ENCODE assay signal across 1 cellular context in the genomic region with DNA sequence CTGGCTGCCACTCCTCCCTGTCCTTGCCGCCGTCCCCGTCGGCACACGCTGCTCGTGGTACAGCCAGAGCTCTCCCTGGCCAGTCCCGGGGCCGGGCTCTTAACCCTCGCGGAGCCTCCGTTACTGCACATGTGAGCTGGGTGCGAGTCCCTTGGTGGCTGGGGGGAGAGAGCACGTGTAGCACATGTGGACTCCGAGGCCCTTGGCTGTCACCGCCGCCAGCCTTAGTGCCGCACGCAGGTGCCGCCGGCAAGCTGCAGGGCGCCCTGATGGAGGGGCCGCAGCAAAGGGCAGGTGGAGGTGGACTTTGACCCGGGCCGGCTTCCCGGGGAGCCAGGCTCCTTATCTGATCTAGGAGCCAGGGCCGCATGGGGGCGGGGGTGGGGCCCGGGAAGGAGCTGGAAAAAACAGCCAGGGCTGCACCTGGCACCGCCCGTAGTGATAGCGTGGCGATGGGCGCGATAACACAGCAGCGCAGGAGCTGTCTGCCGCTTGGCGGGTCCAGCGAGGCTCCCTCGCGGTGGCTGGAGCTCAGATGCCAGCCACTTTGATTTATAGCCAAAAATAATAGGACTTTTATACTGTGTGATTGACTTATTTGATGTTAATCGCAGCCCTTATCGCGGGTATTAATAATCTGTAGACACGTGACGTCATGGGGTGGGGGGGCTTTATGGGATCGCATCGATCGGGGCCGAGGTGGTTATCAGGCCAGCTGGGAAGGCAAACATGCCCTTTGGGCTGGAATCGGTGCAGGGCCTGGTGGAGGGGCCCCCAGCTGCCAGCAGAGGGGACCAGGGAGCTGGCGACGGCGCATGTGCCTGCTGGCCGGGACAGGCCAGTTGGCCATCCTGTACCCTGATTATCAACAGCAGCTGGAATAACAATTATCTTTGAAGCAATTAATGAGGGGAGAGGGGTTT.
TF ChIP-seq lines count a peak whose summit lies in the region.

No MANE protein-coding gene starts in this region.

TF ChIP-seq in SK-N-SH treated with all-trans-retinoic acid at 6 μM for 48 hours, 23 proteins besides CTCF, POLR2A, EP300 and RAD21 (continued from another document):
- TF ChIP-seq, protein P1, sequence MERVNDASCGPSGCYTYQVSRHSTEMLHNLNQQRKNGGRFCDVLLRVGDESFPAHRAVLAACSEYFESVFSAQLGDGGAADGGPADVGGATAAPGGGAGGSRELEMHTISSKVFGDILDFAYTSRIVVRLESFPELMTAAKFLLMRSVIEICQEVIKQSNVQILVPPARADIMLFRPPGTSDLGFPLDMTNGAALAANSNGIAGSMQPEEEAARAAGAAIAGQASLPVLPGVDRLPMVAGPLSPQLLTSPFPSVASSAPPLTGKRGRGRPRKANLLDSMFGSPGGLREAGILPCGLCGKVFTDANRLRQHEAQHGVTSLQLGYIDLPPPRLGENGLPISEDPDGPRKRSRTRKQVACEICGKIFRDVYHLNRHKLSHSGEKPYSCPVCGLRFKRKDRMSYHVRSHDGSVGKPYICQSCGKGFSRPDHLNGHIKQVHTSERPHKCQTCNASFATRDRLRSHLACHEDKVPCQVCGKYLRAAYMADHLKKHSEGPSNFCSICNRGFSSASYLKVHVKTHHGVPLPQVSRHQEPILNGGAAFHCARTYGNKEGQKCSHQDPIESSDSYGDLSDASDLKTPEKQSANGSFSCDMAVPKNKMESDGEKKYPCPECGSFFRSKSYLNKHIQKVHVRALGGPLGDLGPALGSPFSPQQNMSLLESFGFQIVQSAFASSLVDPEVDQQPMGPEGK (CRISPR knock-in tag; IDR thresholded peaks at IDR 0.05; ENCODE audit: borderline replicate concordance) = no peak
- TF ChIP-seq ESRRG (CRISPR knock-in tag; IDR thresholded peaks at IDR 0.05) (no peak), PPARA (CRISPR knock-in tag; IDR thresholded peaks at IDR 0.05; ENCODE audit: borderline replicate concordance) (no peak), ARNTL (CRISPR knock-in tag; IDR thresholded peaks at IDR 0.05; ENCODE audit: borderline replicate concordance, low read depth) (no peak), OSR1 (CRISPR knock-in tag; IDR thresholded peaks at IDR 0.05) (no peak), ZNF565 (CRISPR knock-in tag; conservative IDR thresholded peaks at IDR 0.05; ENCODE audit: low read depth) (no peak), TOX (CRISPR knock-in tag; IDR thresholded peaks at IDR 0.05; ENCODE audit: borderline replicate concordance) (no peak), SNAI2 (CRISPR knock-in tag; IDR thresholded peaks at IDR 0.05) (no peak), CSDC2 (CRISPR knock-in tag; IDR thresholded peaks at IDR 0.05) (no peak)
- TF ChIP-seq, protein P2, sequence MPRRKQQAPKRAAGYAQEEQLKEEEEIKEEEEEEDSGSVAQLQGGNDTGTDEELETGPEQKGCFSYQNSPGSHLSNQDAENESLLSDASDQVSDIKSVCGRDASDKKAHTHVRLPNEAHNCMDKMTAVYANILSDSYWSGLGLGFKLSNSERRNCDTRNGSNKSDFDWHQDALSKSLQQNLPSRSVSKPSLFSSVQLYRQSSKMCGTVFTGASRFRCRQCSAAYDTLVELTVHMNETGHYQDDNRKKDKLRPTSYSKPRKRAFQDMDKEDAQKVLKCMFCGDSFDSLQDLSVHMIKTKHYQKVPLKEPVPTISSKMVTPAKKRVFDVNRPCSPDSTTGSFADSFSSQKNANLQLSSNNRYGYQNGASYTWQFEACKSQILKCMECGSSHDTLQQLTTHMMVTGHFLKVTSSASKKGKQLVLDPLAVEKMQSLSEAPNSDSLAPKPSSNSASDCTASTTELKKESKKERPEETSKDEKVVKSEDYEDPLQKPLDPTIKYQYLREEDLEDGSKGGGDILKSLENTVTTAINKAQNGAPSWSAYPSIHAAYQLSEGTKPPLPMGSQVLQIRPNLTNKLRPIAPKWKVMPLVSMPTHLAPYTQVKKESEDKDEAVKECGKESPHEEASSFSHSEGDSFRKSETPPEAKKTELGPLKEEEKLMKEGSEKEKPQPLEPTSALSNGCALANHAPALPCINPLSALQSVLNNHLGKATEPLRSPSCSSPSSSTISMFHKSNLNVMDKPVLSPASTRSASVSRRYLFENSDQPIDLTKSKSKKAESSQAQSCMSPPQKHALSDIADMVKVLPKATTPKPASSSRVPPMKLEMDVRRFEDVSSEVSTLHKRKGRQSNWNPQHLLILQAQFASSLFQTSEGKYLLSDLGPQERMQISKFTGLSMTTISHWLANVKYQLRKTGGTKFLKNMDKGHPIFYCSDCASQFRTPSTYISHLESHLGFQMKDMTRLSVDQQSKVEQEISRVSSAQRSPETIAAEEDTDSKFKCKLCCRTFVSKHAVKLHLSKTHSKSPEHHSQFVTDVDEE (CRISPR knock-in tag; IDR thresholded peaks at IDR 0.05) = no peak
- TF ChIP-seq, protein P3, sequence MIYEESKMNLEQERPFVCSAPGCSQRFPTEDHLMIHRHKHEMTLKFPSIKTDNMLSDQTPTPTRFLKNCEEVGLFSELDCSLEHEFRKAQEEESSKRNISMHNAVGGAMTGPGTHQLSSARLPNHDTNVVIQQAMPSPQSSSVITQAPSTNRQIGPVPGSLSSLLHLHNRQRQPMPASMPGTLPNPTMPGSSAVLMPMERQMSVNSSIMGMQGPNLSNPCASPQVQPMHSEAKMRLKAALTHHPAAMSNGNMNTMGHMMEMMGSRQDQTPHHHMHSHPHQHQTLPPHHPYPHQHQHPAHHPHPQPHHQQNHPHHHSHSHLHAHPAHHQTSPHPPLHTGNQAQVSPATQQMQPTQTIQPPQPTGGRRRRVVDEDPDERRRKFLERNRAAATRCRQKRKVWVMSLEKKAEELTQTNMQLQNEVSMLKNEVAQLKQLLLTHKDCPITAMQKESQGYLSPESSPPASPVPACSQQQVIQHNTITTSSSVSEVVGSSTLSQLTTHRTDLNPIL (CRISPR knock-in tag; IDR thresholded peaks at IDR 0.05; ENCODE audit: low read depth) = no peak
